In genomic region chr11:85826096-85826855, GRCh38 we compare ENCODE assay signal across 8 cellular contexts. TPM values are rescaled to one million over a fixed set of nuclear protein-coding genes. Genes with fewer than 3 reads are reported as not detected.
DNase-seq lines count a peak whose midpoint lies in the region; ATAC-seq, FAIRE-seq and TF ChIP-seq lines count a peak whose summit lies in the region.

No MANE protein-coding gene starts in this region.

- H3K9me3 ChIP-seq in mucosa of descending colon: no peaks in the 10 kb centered on the region

- DNase-seq in DMS53 (lab: John Stamatoyannopoulos, UW) (peak; percentile 77), H7 (peak; percentile 68), RKO (ENCODE audit: low spot score) (peak; percentile 34), coronary artery (ENCODE audit: low spot score) (no peak), mucosa of descending colon (peak; percentile 55 to 64 (median 63)), GM19239 (ENCODE audit: insufficient read length, low spot score) (no peak)
- no peak for DNase-seq in activated T-cell treated with anti-CD3 and anti-CD28 coated beads, Interleukin-2, amount 50 U/mL, for 1 hour

- H3K36me3 ChIP-seq in H7 (replicated peaks; ENCODE audit: control insufficient read depth, insufficient read depth, low read length) (no peaks in the 10 kb centered on the region), mucosa of descending colon (ENCODE audit: low read depth) (no peaks in the 10 kb centered on the region)

- peak overlapping the region; percentile 8 to 81 for H3K27ac ChIP-seq in coronary artery

- ATAC-seq in mucosa of descending colon (peak; percentile 40), HG02610 (IDR thresholded peaks at IDR 0.05; ENCODE audit: unreplicated experiment) (no peak)

- H3K4me1 ChIP-seq in mucosa of descending colon (ENCODE audit: low read depth): peaks cover 27% of the 10 kb centered on the region

- FAIRE-seq in GM19239 (lab: Jason Lieb, UNC): no peak

- H3K4me3 ChIP-seq in H7 (ENCODE audit: insufficient read depth, low read depth, low read length) (no peak overlapping the region), coronary artery (no peak overlapping the region), mucosa of descending colon (no peak overlapping the region)

- H3K27me3 ChIP-seq in H7 (ENCODE audit: control insufficient read depth, insufficient read depth, low read length): no peaks in the 10 kb centered on the region

- TF ChIP-seq CTCF in coronary artery (IDR thresholded peaks at IDR 0.05) (peak; percentile 44), mucosa of descending colon (IDR thresholded peaks at IDR 0.05) (peak; percentile 38)

- intact Hi-C loops in mucosa of descending colon (cut with DNase I, micrococcal nuclease): no loop called here

RNA-seq across cellular contexts. Expression of gene SYTL2, which starts 15.3 kb away (rescaled TPM):
- total RNA-seq in H7 (2014; rRNA removed; shearing (Covaris generic)): 1.4 and 2.0 TPM in 2 replicates
- total RNA-seq in mucosa of descending colon: 100 to 1,000 TPM; 150 to 502 (median 282) TPM

RNA-seq across cellular contexts. Expression of gene CCDC83, which starts 28.9 kb away (rescaled TPM):
- total RNA-seq in H7 (2014; rRNA removed; shearing (Covaris generic)): not detected in 2 replicates
- not detected for total RNA-seq in mucosa of descending colon

Comparison
In these comparisons a context has a peak if more than half of its experiments do, and no peak if none do; other contexts are left out.
1. DNase-seq: peak in DMS53 (single experiment), H7 (single experiment), RKO (single experiment) and mucosa of descending colon (3 of 3); none in coronary artery (single experiment), GM19239 (single experiment) and activated T-cell treated with anti-CD3 and anti-CD28 coated beads, Interleukin-2, amount 50 U/mL, for 1 hour (single experiment).
2. RNA of gene SYTL2, which starts 15.3 kb away (total RNA-seq): 150 to 502 TPM in mucosa of descending colon; 1.4 to 2.0 TPM in H7; every median in the first group is over 10 times any median in the second.